Comparison of ENCODE assay signal across 23 cellular contexts in the genomic region with DNA sequence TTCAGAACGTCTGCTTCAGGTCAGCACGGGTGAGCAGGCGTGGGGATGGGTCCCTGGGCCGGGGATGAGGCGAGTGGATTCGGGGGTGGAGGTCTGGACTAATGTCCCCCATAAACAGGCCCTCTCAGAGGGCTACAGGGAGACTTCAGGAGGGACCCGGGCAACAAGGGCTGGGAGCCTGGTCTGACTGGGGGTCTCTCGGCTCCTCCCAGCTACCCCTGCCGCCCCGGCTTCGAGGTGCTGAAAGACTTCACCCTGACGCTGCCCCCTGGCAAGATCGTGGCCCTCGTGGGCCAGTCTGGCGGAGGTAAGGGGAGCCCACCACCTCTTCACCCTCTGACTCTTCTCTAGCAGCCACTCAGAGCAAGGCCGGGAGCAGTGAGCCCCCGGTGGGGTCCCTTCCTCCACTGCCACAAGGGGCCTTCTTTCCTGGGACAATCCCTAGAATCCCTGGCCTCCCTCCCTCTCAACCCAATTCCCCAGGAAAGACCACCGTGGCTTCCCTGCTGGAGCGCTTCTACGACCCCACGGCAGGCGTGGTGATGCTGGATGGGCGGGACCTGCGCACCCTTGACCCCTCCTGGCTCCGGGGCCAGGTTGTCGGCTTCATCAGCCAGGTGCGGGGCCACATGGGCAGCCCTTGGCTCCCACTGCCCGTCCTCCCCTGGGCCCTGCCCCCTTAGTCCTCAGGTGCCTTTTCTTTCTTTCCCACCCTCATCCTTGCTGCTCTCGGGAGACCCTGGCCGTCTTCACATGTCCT. TPM values are rescaled to one million over a fixed set of nuclear protein-coding genes. Genes with fewer than 3 reads are reported as not detected.
DNase-seq lines count a peak whose midpoint lies in the region; ATAC-seq and TF ChIP-seq lines count a peak whose summit lies in the region.
"Had no signal": no experiment of that assay in that cellular context is flagged by ENCODE, and none has a peak within 500 bp of the region (broad histone marks: within the 10 kb centered on the region; RNA-seq: fewer than 3 reads in every experiment).

No MANE protein-coding gene starts in this region.

- CTCF ChIA-PET in activated CD4-positive, alpha-beta memory T cell treated with anti-CD3 and anti-CD28 coated beads, Interleukin-2, amount 10 ng/mL, durations not matched to agents 7 days and 5 days (lab: Charles Lee): no interaction called here

- peaks cover 13% of the 10 kb centered on the region for H3K79me1 ChIP-seq in trophoblast cell (ENCODE audit: low read length)

- H3K14ac ChIP-seq in trophoblast cell (ENCODE audit: low read length): peak overlapping the region; percentile 33

- peak overlapping the region; percentile 65 for H2BK120ac ChIP-seq in trophoblast cell (ENCODE audit: insufficient read depth, low read length, poor library complexity)

- H3K4me2 ChIP-seq in trophoblast cell (ENCODE audit: low read length): no peak overlapping the region

- peaks cover 19 to 21% of the 10 kb centered on the region in 2 experiments for H3K4me1 ChIP-seq in trophoblast cell (ENCODE audit: control insufficient read depth in 1 of 2, insufficient read depth in 2 of 2, low read length in 2 of 2)

- TF ChIP-seq CTCF in glutamatergic neuron (IDR thresholded peaks at IDR 0.05; ENCODE audit: partially characterized antibody, unreplicated experiment) (no peak), chondrocyte (IDR thresholded peaks at IDR 0.05) (no peak)

- peaks cover 2% of the 10 kb centered on the region in 2 donors for H3K36me3 Mint-ChIP-seq in activated T-cell treated with anti-CD3 and anti-CD28 coated beads, Interleukin-2, amount 50 U/mL, for 72 hours (ENCODE audit: insufficient read depth in 2 of 2)
- H3K36me3 Mint-ChIP-seq in activated T-cell treated with anti-CD3 and anti-CD28 coated beads, Interleukin-2, amount 50 U/mL, for 24 hours (ENCODE audit: low read depth): peaks cover 58% of the 10 kb centered on the region
- H3K36me3 Mint-ChIP-seq in glutamatergic neuron (ENCODE audit: unreplicated experiment): no peaks in the 10 kb centered on the region
- H3K36me3 Mint-ChIP-seq in chondrocyte (ENCODE audit: low read depth): no peaks in the 10 kb centered on the region
- peaks cover 3% of the 10 kb centered on the region for H3K36me3 Mint-ChIP-seq in T-helper 17 cell (ENCODE audit: low read depth)
- H3K36me3 Mint-ChIP-seq in activated CD4-positive, alpha-beta memory T cell treated with anti-CD3 and anti-CD28 coated beads, Interleukin-2, amount 10 ng/mL, durations not matched to agents 7 days and 5 days (ENCODE audit: low read depth): peaks cover 10% of the 10 kb centered on the region

- H3K9me3 Mint-ChIP-seq in activated T-cell treated with anti-CD3 and anti-CD28 coated beads, Interleukin-2, amount 50 U/mL, for 72 hours: no peaks in the 10 kb centered on the region
- no peaks in the 10 kb centered on the region for H3K9me3 Mint-ChIP-seq in activated T-cell treated with anti-CD3 and anti-CD28 coated beads, Interleukin-2, amount 50 U/mL, for 24 hours
- peaks cover 4% of the 10 kb centered on the region for H3K9me3 Mint-ChIP-seq in glutamatergic neuron (ENCODE audit: unreplicated experiment)
- H3K9me3 Mint-ChIP-seq in chondrocyte (ENCODE audit: low read depth): no peaks in the 10 kb centered on the region
- H3K9me3 Mint-ChIP-seq in activated CD4-positive, alpha-beta memory T cell treated with anti-CD3 and anti-CD28 coated beads, Interleukin-2, amount 10 ng/mL, durations not matched to agents 7 days and 5 days: no peaks in the 10 kb centered on the region
- H3K9me3 Mint-ChIP-seq: CD4-positive, alpha-beta T cell had no signal

- WGBS in trophoblast cell (ENCODE audit: extremely low coverage, insufficient coverage, insufficient read length): no CpG with 5 or more reads among the region's 30 CpGs

- DNase-seq in activated T-cell treated with anti-CD3 and anti-CD28 coated beads, Interleukin-2, amount 50 U/mL, for 72 hours: no peak
- no peak for DNase-seq in activated T-cell treated with anti-CD3 and anti-CD28 coated beads, Interleukin-2, amount 50 U/mL, for 24 hours
- no peak for DNase-seq in glutamatergic neuron
- no peak for DNase-seq in trophoblast cell
- no peak for DNase-seq in chondrocyte (ENCODE audit: low spot score)
- no peak for DNase-seq in T-helper 17 cell
- no peak for DNase-seq in activated CD4-positive, alpha-beta memory T cell treated with anti-CD3 and anti-CD28 coated beads, Interleukin-2, amount 10 ng/mL, durations not matched to agents 7 days and 5 days
- DNase-seq: 8988T; CD4-positive, alpha-beta T cell; COR-L47; DMS53; GM23248; H7; Karpas-422; NCI-H1092 treated with DMSO at 0.1 percent for 48 hours; NCI-H1436; NCI-H187; NCI-H774; PC-3; Right ventricle myocardium superior had no signal

- no peak overlapping the region for H3K4ac ChIP-seq in trophoblast cell (ENCODE audit: low read depth, low read length)

- no peaks in the 10 kb centered on the region for H3K27me3 ChIP-seq in trophoblast cell (ENCODE audit: insufficient read depth, low read length)

- H3K79me2 ChIP-seq in trophoblast cell (ENCODE audit: control insufficient read depth, insufficient read depth, low read length, poor library complexity): no peaks in the 10 kb centered on the region

- H3K4me3 ChIP-seq in trophoblast cell (ENCODE audit: low read depth, low read length): no peak overlapping the region
- H3K4me3 ChIP-seq: GM23248 had no signal

- peak overlapping the region; percentile 65 for H3K27ac Mint-ChIP-seq in activated T-cell treated with anti-CD3 and anti-CD28 coated beads, Interleukin-2, amount 50 U/mL, for 72 hours
- H3K27ac Mint-ChIP-seq in activated T-cell treated with anti-CD3 and anti-CD28 coated beads, Interleukin-2, amount 50 U/mL, for 24 hours: no peak overlapping the region
- H3K27ac Mint-ChIP-seq in glutamatergic neuron (ENCODE audit: unreplicated experiment) (peak overlapping the region; percentile 46), chondrocyte (ENCODE audit: unreplicated experiment) (no peak overlapping the region), T-helper 17 cell (no peak overlapping the region)
- H3K27ac Mint-ChIP-seq in activated CD4-positive, alpha-beta memory T cell treated with anti-CD3 and anti-CD28 coated beads, Interleukin-2, amount 10 ng/mL, durations not matched to agents 7 days and 5 days: no peak overlapping the region
- H3K27ac Mint-ChIP-seq: CD4-positive, alpha-beta T cell had no signal

- no peak overlapping the region for H3K9ac ChIP-seq in trophoblast cell (ENCODE audit: low read length)
- H3K9ac ChIP-seq: GM23248 had no signal

- peaks cover 18% of the 10 kb centered on the region for H3K4me1 Mint-ChIP-seq in activated T-cell treated with anti-CD3 and anti-CD28 coated beads, Interleukin-2, amount 50 U/mL, for 72 hours (ENCODE audit: low read depth)
- peaks cover 18% of the 10 kb centered on the region for H3K4me1 Mint-ChIP-seq in activated T-cell treated with anti-CD3 and anti-CD28 coated beads, Interleukin-2, amount 50 U/mL, for 24 hours (ENCODE audit: low read depth)
- H3K4me1 Mint-ChIP-seq in glutamatergic neuron (ENCODE audit: low read depth, unreplicated experiment) (peaks cover 20% of the 10 kb centered on the region), chondrocyte (ENCODE audit: low read depth) (peaks cover 32% of the 10 kb centered on the region), T-helper 17 cell (peaks cover 10% of the 10 kb centered on the region)
- peaks cover 14% of the 10 kb centered on the region for H3K4me1 Mint-ChIP-seq in activated CD4-positive, alpha-beta memory T cell treated with anti-CD3 and anti-CD28 coated beads, Interleukin-2, amount 10 ng/mL, durations not matched to agents 7 days and 5 days

- no peak overlapping the region for H3K27ac ChIP-seq in trophoblast cell (ENCODE audit: low read depth, low read length)
- H3K27ac ChIP-seq: HL-60 had no signal

- H3K18ac ChIP-seq in trophoblast cell (ENCODE audit: low read length): no peak overlapping the region

- H2AK5ac ChIP-seq in trophoblast cell (ENCODE audit: low read length): peak overlapping the region; percentile 13

- no peak overlapping the region for H3K23ac ChIP-seq in trophoblast cell (ENCODE audit: low read length)

- H3K27me3 Mint-ChIP-seq in activated T-cell treated with anti-CD3 and anti-CD28 coated beads, Interleukin-2, amount 50 U/mL, for 72 hours (ENCODE audit: low read depth): no peaks in the 10 kb centered on the region
- H3K27me3 Mint-ChIP-seq in activated T-cell treated with anti-CD3 and anti-CD28 coated beads, Interleukin-2, amount 50 U/mL, for 24 hours: no peaks in the 10 kb centered on the region
- H3K27me3 Mint-ChIP-seq in glutamatergic neuron (ENCODE audit: unreplicated experiment): peaks cover 9% of the 10 kb centered on the region
- no peaks in the 10 kb centered on the region for H3K27me3 Mint-ChIP-seq in chondrocyte (ENCODE audit: low read depth)
- H3K27me3 Mint-ChIP-seq in T-helper 17 cell: no peaks in the 10 kb centered on the region
- no peaks in the 10 kb centered on the region for H3K27me3 Mint-ChIP-seq in activated CD4-positive, alpha-beta memory T cell treated with anti-CD3 and anti-CD28 coated beads, Interleukin-2, amount 10 ng/mL, durations not matched to agents 7 days and 5 days
- H3K27me3 Mint-ChIP-seq: CD4-positive, alpha-beta T cell had no signal

- no peak overlapping the region for H2BK5ac ChIP-seq in trophoblast cell (ENCODE audit: low read depth, low read length, poor library complexity)

- no peak overlapping the region for H4K12ac ChIP-seq in trophoblast cell (ENCODE audit: low read depth, low read length)

- H3K4me3 Mint-ChIP-seq in activated T-cell treated with anti-CD3 and anti-CD28 coated beads, Interleukin-2, amount 50 U/mL, for 72 hours: no peak overlapping the region
- no peak overlapping the region for H3K4me3 Mint-ChIP-seq in activated T-cell treated with anti-CD3 and anti-CD28 coated beads, Interleukin-2, amount 50 U/mL, for 24 hours
- H3K4me3 Mint-ChIP-seq in glutamatergic neuron (ENCODE audit: unreplicated experiment) (no peak overlapping the region), chondrocyte (ENCODE audit: unreplicated experiment) (no peak overlapping the region), T-helper 17 cell (no peak overlapping the region)
- H3K4me3 Mint-ChIP-seq in activated CD4-positive, alpha-beta memory T cell treated with anti-CD3 and anti-CD28 coated beads, Interleukin-2, amount 10 ng/mL, durations not matched to agents 7 days and 5 days: no peak overlapping the region
- H3K4me3 Mint-ChIP-seq: CD4-positive, alpha-beta T cell had no signal

- H3K9me3 ChIP-seq in trophoblast cell (ENCODE audit: insufficient read depth, low read depth, low read length) (peaks cover 1% of the 10 kb centered on the region), T-helper 17 cell (ENCODE audit: control insufficient read depth, low read length, poor library complexity, severe bottlenecking) (no peaks in the 10 kb centered on the region)

- POLR2A ChIA-PET in activated CD4-positive, alpha-beta memory T cell treated with anti-CD3 and anti-CD28 coated beads, Interleukin-2, amount 10 ng/mL, durations not matched to agents 7 days and 5 days (lab: Charles Lee): interaction anchor here (0.7 to 1.5 kb wide), 2 partner anchors 8 to 10 kb away, joined by 3 to 5 read pairs; no protein-coding TSS in a partner anchor

- H4K91ac ChIP-seq in trophoblast cell (ENCODE audit: low read depth, low read length): peak overlapping the region; percentile 74

- H2BK12ac ChIP-seq in trophoblast cell (ENCODE audit: low read length): peak overlapping the region; percentile 42

- H3K36me3 ChIP-seq in trophoblast cell (ENCODE audit: control insufficient read depth in 1 of 2, insufficient read depth in 2 of 2, low read length in 2 of 2): peaks cover 39 to 47% of the 10 kb centered on the region in 2 experiments

- H4K8ac ChIP-seq in trophoblast cell (ENCODE audit: low read depth, low read length): no peak overlapping the region

- H2AFZ ChIP-seq in trophoblast cell (ENCODE audit: insufficient read depth, low read length, poor library complexity): no peak overlapping the region
- H2AFZ ChIP-seq: GM23248 had no signal

- ATAC-seq in activated T-cell treated with anti-CD3 and anti-CD28 coated beads, Interleukin-2, amount 50 U/mL, for 72 hours (replicated peaks in 1 of 2): no peak
- no peak for ATAC-seq in T-helper 17 cell
- ATAC-seq: PC-3 had no signal

RNA-seq across cellular contexts. Expression of a gene that starts 7.5 kb away (rescaled TPM):
- total RNA-seq in activated T-cell treated with anti-CD3 and anti-CD28 coated beads, Interleukin-2, amount 50 U/mL, for 72 hours: 10 to 100 TPM; 14.4 to 15.7 TPM
- total RNA-seq in glutamatergic neuron (ENCODE audit: unreplicated experiment) (10.8 TPM), chondrocyte (2.2 to 4.9 TPM (median 2.4 TPM) in 3 replicates), T-helper 17 cell (1 to 10 TPM; 6.7 to 9.1 TPM)
- 7.7 and 7.9 TPM in 2 replicates for polyA plus RNA-seq in trophoblast cell (2013)
- 1 to 10 TPM; 5.5 to 6.2 TPM for total RNA-seq in activated CD4-positive, alpha-beta memory T cell treated with anti-CD3 and anti-CD28 coated beads, Interleukin-2, amount 10 ng/mL, durations not matched to agents 7 days and 5 days
- total RNA-seq: G401 had no signal

RNA-seq across cellular contexts. Expression of a gene that starts 12.5 kb away (rescaled TPM):
- 10 to 100 TPM; 46.6 to 49.6 TPM for total RNA-seq in activated T-cell treated with anti-CD3 and anti-CD28 coated beads, Interleukin-2, amount 50 U/mL, for 72 hours
- total RNA-seq in glutamatergic neuron (ENCODE audit: unreplicated experiment): 57.1 TPM
- polyA plus RNA-seq in trophoblast cell (2013): 21.2 and 23.5 TPM in 2 replicates
- 30.2 to 45.7 TPM (median 32.1 TPM) in 3 replicates for total RNA-seq in chondrocyte
- total RNA-seq in T-helper 17 cell: 10 to 100 TPM; 47.7 to 60.1 TPM
- 10 to 100 TPM; 51.2 to 53.3 TPM for total RNA-seq in activated CD4-positive, alpha-beta memory T cell treated with anti-CD3 and anti-CD28 coated beads, Interleukin-2, amount 10 ng/mL, durations not matched to agents 7 days and 5 days

RNA-seq across cellular contexts. Expression of a gene that starts 16.5 kb away (rescaled TPM):
- 10 to 100 TPM in 1 of 2 donors, 1 to 10 TPM in 1; 9.0 to 10.1 TPM for total RNA-seq in activated T-cell treated with anti-CD3 and anti-CD28 coated beads, Interleukin-2, amount 50 U/mL, for 72 hours
- total RNA-seq in glutamatergic neuron (ENCODE audit: unreplicated experiment) (9.4 TPM), chondrocyte (1.5 to 1.6 TPM in 2 of 3 replicates, not detected in the other), T-helper 17 cell (10 to 100 TPM in 1 of 2 donors, 1 to 10 TPM in 1; 5.3 to 12.2 TPM)
- polyA plus RNA-seq in trophoblast cell (2013): 27.9 and 32.3 TPM in 2 replicates
- total RNA-seq in activated CD4-positive, alpha-beta memory T cell treated with anti-CD3 and anti-CD28 coated beads, Interleukin-2, amount 10 ng/mL, durations not matched to agents 7 days and 5 days: 1 to 10 TPM; 7.9 to 8.6 TPM
- total RNA-seq: Daoy, GM23248, Right ventricle myocardium superior had no signal

RNA-seq across cellular contexts. Expression of a gene that starts 16.9 kb away (rescaled TPM):
- total RNA-seq in activated T-cell treated with anti-CD3 and anti-CD28 coated beads, Interleukin-2, amount 50 U/mL, for 72 hours: 10 to 100 TPM in 1 of 2 donors, 1 to 10 TPM in 1; 9.4 to 11.6 TPM
- total RNA-seq in glutamatergic neuron (ENCODE audit: unreplicated experiment) (52.9 TPM), chondrocyte (23.9 to 25.4 TPM (median 24.0 TPM) in 3 replicates), T-helper 17 cell (1 to 10 TPM; 4.7 TPM)
- polyA plus RNA-seq in trophoblast cell (2013): 22.3 and 22.9 TPM in 2 replicates
- 10 to 100 TPM; 17.6 to 18.2 TPM for total RNA-seq in activated CD4-positive, alpha-beta memory T cell treated with anti-CD3 and anti-CD28 coated beads, Interleukin-2, amount 10 ng/mL, durations not matched to agents 7 days and 5 days

RNA-seq across cellular contexts. Expression of a gene that starts 18.6 kb away (rescaled TPM):
- total RNA-seq in activated T-cell treated with anti-CD3 and anti-CD28 coated beads, Interleukin-2, amount 50 U/mL, for 72 hours: 10 to 100 TPM; 73.7 to 75.6 TPM
- 99.4 TPM for total RNA-seq in glutamatergic neuron (ENCODE audit: unreplicated experiment)
- 225 and 252 TPM in 2 replicates for polyA plus RNA-seq in trophoblast cell (2013)
- 340 to 379 TPM (median 371 TPM) in 3 replicates for total RNA-seq in chondrocyte
- total RNA-seq in T-helper 17 cell: 10 to 100 TPM; 48.9 to 61.3 TPM
- 100 to 1,000 TPM in 1 of 2 experiments, 10 to 100 TPM in 1; 94.6 to 109 TPM for total RNA-seq in activated CD4-positive, alpha-beta memory T cell treated with anti-CD3 and anti-CD28 coated beads, Interleukin-2, amount 10 ng/mL, durations not matched to agents 7 days and 5 days

Comparison
In these comparisons a context has a peak if more than half of its experiments do, and no peak if none do; other contexts are left out.
1. H3K27ac Mint-ChIP-seq: peak in activated T-cell treated with anti-CD3 and anti-CD28 coated beads, Interleukin-2, amount 50 U/mL, for 72 hours (single experiment) and glutamatergic neuron (single experiment); none in activated T-cell treated with anti-CD3 and anti-CD28 coated beads, Interleukin-2, amount 50 U/mL, for 24 hours (single experiment), chondrocyte (single experiment), T-helper 17 cell (single experiment) and activated CD4-positive, alpha-beta memory T cell treated with anti-CD3 and anti-CD28 coated beads, Interleukin-2, amount 10 ng/mL, durations not matched to agents 7 days and 5 days (single experiment).